ENCODE assay signal across 1 cellular context in genomic region chr10:33876547-33877400, GRCh38.
TF ChIP-seq lines count a peak whose summit lies in the region.

No MANE protein-coding gene starts in this region.

TF ChIP-seq in HepG2, 621 proteins besides CTCF, POLR2A, EP300 and RAD21 (continued from another document and continues in another):
- TF ChIP-seq YY1 (IDR thresholded peaks at IDR 0.05; ENCODE audit: insufficient read depth, insufficient replicate concordance, low read depth, low read length) (no peak), ZNF709 (CRISPR knock-in tag; IDR thresholded peaks at IDR 0.05) (no peak), CREM (IDR thresholded peaks at IDR 0.05) (peak; percentile 63; the same call in 1 of the 2 replicates), CREM (CRISPR knock-in tag; IDR thresholded peaks at IDR 0.05) (no peak), HOMEZ (CRISPR knock-in tag; IDR thresholded peaks at IDR 0.05; ENCODE audit: low read depth) (0 out of 2 replicates have a peak, but pooled peaks have one; percentile 22), ZNF556 (CRISPR knock-in tag; IDR thresholded peaks at IDR 0.05; ENCODE audit: borderline replicate concordance) (peak; percentile 72; the same call in 1 of the 2 replicates), FOXJ3 (CRISPR knock-in tag; IDR thresholded peaks at IDR 0.05; ENCODE audit: borderline replicate concordance) (peak; percentile 73; the same call in 1 of the 2 replicates), MED8 (CRISPR knock-in tag; IDR thresholded peaks at IDR 0.05; ENCODE audit: insufficient replicate concordance) (peak; percentile 17), ZBTB46 (CRISPR knock-in tag; IDR thresholded peaks at IDR 0.05; ENCODE audit: borderline replicate concordance) (no peak), PHF8 (CRISPR knock-in tag; IDR thresholded peaks at IDR 0.05) (0 out of 2 replicates have a peak, but pooled peaks have one; percentile 26), POGZ (CRISPR knock-in tag; IDR thresholded peaks at IDR 0.05) (peak; percentile 88), CEBPB (IDR thresholded peaks at IDR 0.05; ENCODE audit: borderline replicate concordance, low read depth, low read length) (peak; percentile 98), ZNF17 (CRISPR knock-in tag; IDR thresholded peaks at IDR 0.05) (no peak), ZFP37 (CRISPR knock-in tag; IDR thresholded peaks at IDR 0.05; ENCODE audit: borderline replicate concordance) (no peak), CBX5 (CRISPR knock-in tag; IDR thresholded peaks at IDR 0.05; ENCODE audit: borderline replicate concordance) (0 out of 2 replicates have a peak, but pooled peaks have one; percentile 27), JARID2 (CRISPR knock-in tag; IDR thresholded peaks at IDR 0.05; ENCODE audit: insufficient replicate concordance) (no peak), TARDBP (CRISPR knock-in tag; IDR thresholded peaks at IDR 0.05) (0 out of 2 replicates have a peak, but pooled peaks have one; percentile 57), ZMYM4 (CRISPR knock-in tag; IDR thresholded peaks at IDR 0.05) (peak; percentile 93), IRF1 (CRISPR knock-in tag; IDR thresholded peaks at IDR 0.05; ENCODE audit: low read depth) (no peak), ZFP36 (IDR thresholded peaks at IDR 0.05; ENCODE audit: borderline replicate concordance, low read depth, low read length, partially characterized antibody) (no peak), ZNF331 (CRISPR knock-in tag; IDR thresholded peaks at IDR 0.05) (peak; percentile 72), SOX6 (IDR thresholded peaks at IDR 0.05) (no peak), SOX6 (CRISPR knock-in tag; IDR thresholded peaks at IDR 0.05) (peak; percentile 92), ZNF775 (CRISPR knock-in tag; IDR thresholded peaks at IDR 0.05; ENCODE audit: borderline replicate concordance) (0 out of 2 replicates have a peak, but pooled peaks have one; percentile 44), HOXA3 (CRISPR knock-in tag; IDR thresholded peaks at IDR 0.05) (peak; percentile 82), HNRNPK (IDR thresholded peaks at IDR 0.05; ENCODE audit: low read depth, low read length, poor library complexity, severe bottlenecking) (no peak), HNF1A (IDR thresholded peaks at IDR 0.05; ENCODE audit: low read depth) (no peak), HNF1A (CRISPR knock-in tag; IDR thresholded peaks at IDR 0.05; ENCODE audit: borderline replicate concordance) (peak; percentile 71; the same call in 1 of the 2 replicates), NONO (IDR thresholded peaks at IDR 0.05) (no peak), NONO (CRISPR knock-in tag; conservative IDR thresholded peaks at IDR 0.05) (0 out of 2 replicates have a peak, but pooled peaks have one; percentile 33), NFIC (IDR thresholded peaks at IDR 0.05; ENCODE audit: low read length) (peak; percentile 58), NFRKB (IDR thresholded peaks at IDR 0.05) (no peak), KDM3A (CRISPR knock-in tag; IDR thresholded peaks at IDR 0.05; ENCODE audit: low read depth) (no peak), FOXP4 (CRISPR knock-in tag; IDR thresholded peaks at IDR 0.05) (peak; percentile 41; the same call in 1 of the 2 replicates), HNF4A (CRISPR knock-in tag; IDR thresholded peaks at IDR 0.05) (peak; percentile 96), ZNF30 (CRISPR knock-in tag; IDR thresholded peaks at IDR 0.05) (no peak), ZNF574 (CRISPR knock-in tag; IDR thresholded peaks at IDR 0.05) (peak; percentile 50; the same call in 1 of the 2 replicates), YEATS2 (CRISPR knock-in tag; IDR thresholded peaks at IDR 0.05; ENCODE audit: borderline replicate concordance) (peak; percentile 37; the same call in 1 of the 2 replicates), ZNF3 (CRISPR knock-in tag; IDR thresholded peaks at IDR 0.05) (no peak), CREB1 (IDR thresholded peaks at IDR 0.05) (no peak), CREB1 (CRISPR knock-in tag; IDR thresholded peaks at IDR 0.05) (peak; percentile 43; the same call in 1 of the 2 replicates), FOSL1 (CRISPR knock-in tag; IDR thresholded peaks at IDR 0.05; ENCODE audit: borderline replicate concordance) (no peak), WIZ (CRISPR knock-in tag; IDR thresholded peaks at IDR 0.05) (peak; percentile 70; the same call in 1 of the 2 replicates), MIER3 (CRISPR knock-in tag; IDR thresholded peaks at IDR 0.05; ENCODE audit: borderline replicate concordance) (peak; percentile 31; the same call in 1 of the 2 replicates), ZNF12 (CRISPR knock-in tag; IDR thresholded peaks at IDR 0.05) (peak; percentile 64; the same call in 1 of the 2 replicates), SOX13 (IDR thresholded peaks at IDR 0.05) (peak; percentile 51; the same call in 1 of the 2 replicates), SOX13 (CRISPR knock-in tag; conservative IDR thresholded peaks at IDR 0.05 in 1 of 2, IDR thresholded peaks at IDR 0.05 in 1 of 2) (peak in 1 of 2 experiments; percentile 88; a peak in 2 of 4 replicates), THRA (CRISPR knock-in tag; IDR thresholded peaks at IDR 0.05; ENCODE audit: borderline replicate concordance) (peak; percentile 67; the same call in 1 of the 2 replicates), SMC3 (IDR thresholded peaks at IDR 0.05; ENCODE audit: low read length) (peak; percentile 39), NCOA2 (CRISPR knock-in tag; IDR thresholded peaks at IDR 0.05) (peak; percentile 83), EZH2 (conservative IDR thresholded peaks at IDR 0.05; ENCODE audit: low read depth, low read length) (no peak), HNF4G (IDR thresholded peaks at IDR 0.05; ENCODE audit: borderline replicate concordance, low read depth, low read length) (peak; percentile 94), HNF4G (CRISPR knock-in tag; IDR thresholded peaks at IDR 0.05; ENCODE audit: borderline replicate concordance, low read depth) (peak; percentile 65; the same call in 1 of the 2 replicates), TRIM24 (CRISPR knock-in tag; IDR thresholded peaks at IDR 0.05) (peak; percentile 94), ZMAT3 (CRISPR knock-in tag; conservative IDR thresholded peaks at IDR 0.05) (no peak)
